In the genomic region with DNA sequence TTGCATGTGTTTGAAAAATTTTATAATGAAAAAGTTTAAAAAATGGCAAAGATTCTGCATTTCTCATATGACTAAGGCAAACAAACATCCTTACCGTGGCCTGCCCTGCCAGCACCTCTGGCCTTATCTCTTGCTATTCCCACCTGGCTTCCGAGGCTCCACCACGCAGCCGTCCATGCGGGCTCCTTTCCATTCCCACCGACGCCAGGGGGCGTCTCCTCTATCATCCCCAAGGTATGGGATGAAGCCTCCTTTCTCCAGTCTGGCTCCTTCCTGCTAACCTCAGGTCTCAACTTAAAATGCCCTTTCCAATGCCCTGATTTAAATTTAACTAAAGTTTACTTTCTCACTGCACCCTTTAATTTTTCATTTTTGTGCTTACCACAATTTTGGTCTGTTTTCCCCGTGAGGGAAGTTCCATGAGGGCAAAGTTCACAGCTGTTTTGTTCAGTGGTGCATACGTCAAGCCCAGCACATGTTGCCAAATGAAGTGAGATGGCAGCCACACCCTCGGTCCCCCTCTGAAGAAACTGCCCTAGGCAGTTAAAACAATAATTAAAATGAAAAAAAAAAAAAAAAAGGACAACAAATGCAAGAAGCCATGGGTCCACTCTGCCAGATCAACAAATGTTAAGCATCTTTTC, we compare ENCODE assay signal across 8 cellular contexts. TPM values are rescaled to one million over a fixed set of nuclear protein-coding genes. Genes with fewer than 3 reads are reported as not detected.
DNase-seq lines count a peak whose midpoint lies in the region; ATAC-seq and TF ChIP-seq lines count a peak whose summit lies in the region.

No MANE protein-coding gene starts in this region.

- CTCF ChIA-PET in activated naive CD4-positive, alpha-beta T cell treated with anti-CD3 and anti-CD28 coated beads, Interleukin-2, amount 10 ng/mL, durations not matched to agents 7 days and 5 days (lab: Charles Lee) = no interaction called here

- H3K23ac ChIP-seq in mesenchymal stem cell (ENCODE audit: low read length in 2 of 2) = no peak overlapping the region

- H3K27ac Mint-ChIP-seq in activated naive CD4-positive, alpha-beta T cell treated with anti-CD3 and anti-CD28 coated beads, Interleukin-2, amount 10 ng/mL, durations not matched to agents 7 days and 5 days = no peak overlapping the region
- H3K27ac Mint-ChIP-seq in activated naive CD4-positive, alpha-beta T cell treated with anti-CD3 and anti-CD28 coated beads, Interleukin-2, amount 50 U/mL, for 72 hours = no peak overlapping the region

- peaks cover 20% of the 10 kb centered on the region for H3K9me3 Mint-ChIP-seq in activated naive CD4-positive, alpha-beta T cell treated with anti-CD3 and anti-CD28 coated beads, Interleukin-2, amount 10 ng/mL, durations not matched to agents 7 days and 5 days
- peaks cover 16 to 21% of the 10 kb centered on the region in 2 donors for H3K9me3 Mint-ChIP-seq in activated naive CD4-positive, alpha-beta T cell treated with anti-CD3 and anti-CD28 coated beads, Interleukin-2, amount 50 U/mL, for 72 hours

- peaks cover 11% of the 10 kb centered on the region for H3K36me3 Mint-ChIP-seq in activated naive CD4-positive, alpha-beta T cell treated with anti-CD3 and anti-CD28 coated beads, Interleukin-2, amount 10 ng/mL, durations not matched to agents 7 days and 5 days
- H3K36me3 Mint-ChIP-seq in activated naive CD4-positive, alpha-beta T cell treated with anti-CD3 and anti-CD28 coated beads, Interleukin-2, amount 50 U/mL, for 72 hours = peaks cover 17% of the 10 kb centered on the region in 2 donors

- peaks cover 46% of the 10 kb centered on the region for H3K27me3 Mint-ChIP-seq in activated naive CD4-positive, alpha-beta T cell treated with anti-CD3 and anti-CD28 coated beads, Interleukin-2, amount 10 ng/mL, durations not matched to agents 7 days and 5 days

- H3K9me3 ChIP-seq in body of pancreas = no peaks in the 10 kb centered on the region
- H3K9me3 ChIP-seq in mesenchymal stem cell (ENCODE audit: control insufficient read depth, low read length) = peaks cover 17% of the 10 kb centered on the region

- H3K27ac ChIP-seq in body of pancreas (no peak overlapping the region), mesenchymal stem cell (ENCODE audit: low read length, poor library complexity, severe bottlenecking) (no peak overlapping the region)

- no peak overlapping the region for H2AFZ ChIP-seq in mesenchymal stem cell (ENCODE audit: low read depth, low read length)

- H3K18ac ChIP-seq in mesenchymal stem cell (ENCODE audit: low read depth in 1 of 2, low read length in 2 of 2) = no peak overlapping the region

- H2BK12ac ChIP-seq in mesenchymal stem cell (ENCODE audit: low read length in 2 of 2) = no peak overlapping the region

- TF ChIP-seq CTCF in body of pancreas (IDR thresholded peaks at IDR 0.05) = peak in 6 of 7 experiments; percentile 33 to 57 (median 46)

- H3K4me3 ChIP-seq in body of pancreas (no peak overlapping the region), mesenchymal stem cell (ENCODE audit: insufficient read depth in 1 of 2, low read depth in 1 of 2, low read length in 2 of 2) (no peak overlapping the region)

- no peak overlapping the region for H3K9ac ChIP-seq in mesenchymal stem cell (ENCODE audit: low read length)

- ATAC-seq in activated naive CD4-positive, alpha-beta T cell treated with anti-CD3 and anti-CD28 coated beads, Interleukin-2, amount 50 U/mL, for 72 hours = no peak
- ATAC-seq in body of pancreas (peak; percentile 50), HG03175 (IDR thresholded peaks at IDR 0.05; ENCODE audit: unreplicated experiment) (no peak), HG03108 (IDR thresholded peaks at IDR 0.05; ENCODE audit: unreplicated experiment) (no peak)

- no peak overlapping the region for H3K14ac ChIP-seq in mesenchymal stem cell (ENCODE audit: low read length in 2 of 2)

- peak; percentile 52 for DNase-seq in activated naive CD4-positive, alpha-beta T cell treated with anti-CD3 and anti-CD28 coated beads, Interleukin-2, amount 10 ng/mL, durations not matched to agents 7 days and 5 days
- DNase-seq in activated naive CD4-positive, alpha-beta T cell treated with anti-CD3 and anti-CD28 coated beads, Interleukin-2, amount 50 U/mL, for 72 hours (ENCODE audit: low spot score in 2 of 2) = no peak
- DNase-seq in NCI-H526 treated with DMSO at 0.1 percent for 48 hours (lab: John Stamatoyannopoulos, UW) = peak; percentile 60
- peak; percentile 53 to 73 (median 56) for DNase-seq in body of pancreas
- peak; percentile 8 for DNase-seq in mesenchymal stem cell
- no peak for DNase-seq in DMS79 (lab: John Stamatoyannopoulos, UW)

- no peak overlapping the region for H2BK120ac ChIP-seq in mesenchymal stem cell (ENCODE audit: low read depth, low read length)

- H3K36me3 ChIP-seq in body of pancreas (replicated peaks in 1 of 2; ENCODE audit: insufficient read depth in 1 of 2, low read depth in 2 of 2) (no peaks in the 10 kb centered on the region), mesenchymal stem cell (ENCODE audit: control insufficient read depth in 1 of 2, insufficient read depth in 2 of 2, low read depth in 1 of 2, low read length in 2 of 2) (no peaks in the 10 kb centered on the region)

- H3K4ac ChIP-seq in mesenchymal stem cell (ENCODE audit: low read depth in 1 of 2, low read length in 2 of 2) = no peak overlapping the region

- no peak overlapping the region for H4K91ac ChIP-seq in mesenchymal stem cell (ENCODE audit: low read length)

- no peaks in the 10 kb centered on the region for H3K27me3 ChIP-seq in body of pancreas
- peaks cover 4 to 49% of the 10 kb centered on the region in 2 experiments for H3K27me3 ChIP-seq in mesenchymal stem cell (ENCODE audit: control insufficient read depth in 1 of 2, insufficient read depth in 1 of 2, low read length in 2 of 2)

- no peak overlapping the region for H3K4me2 ChIP-seq in mesenchymal stem cell (ENCODE audit: low read length, poor library complexity, severe bottlenecking)

- WGBS in body of pancreas, 2 donors = 1 to 5% methylated on average over 11 of the region's 11 CpGs
- 11% methylated on average over 10 of the region's 11 CpGs for WGBS in mesenchymal stem cell

- H2BK5ac ChIP-seq in mesenchymal stem cell (ENCODE audit: low read depth, low read length, poor library complexity, severe bottlenecking) = no peak overlapping the region

- H3K4me1 Mint-ChIP-seq in activated naive CD4-positive, alpha-beta T cell treated with anti-CD3 and anti-CD28 coated beads, Interleukin-2, amount 10 ng/mL, durations not matched to agents 7 days and 5 days = peaks cover 5% of the 10 kb centered on the region

- no peak overlapping the region for H2BK15ac ChIP-seq in mesenchymal stem cell (ENCODE audit: low read depth, poor library complexity, severe bottlenecking)

- no peak overlapping the region for H2AK5ac ChIP-seq in mesenchymal stem cell (ENCODE audit: low read length, severe bottlenecking)

- intact Hi-C loops in body of pancreas (cut with DNase I) = no loop called here

- no peak overlapping the region for H4K8ac ChIP-seq in mesenchymal stem cell (ENCODE audit: low read length)

- peaks cover 6% of the 10 kb centered on the region for H3K4me1 ChIP-seq in body of pancreas
- H3K4me1 ChIP-seq in mesenchymal stem cell (ENCODE audit: control insufficient read depth, insufficient read depth, low read depth, low read length) = no peaks in the 10 kb centered on the region

- no peaks in the 10 kb centered on the region for H3K79me1 ChIP-seq in mesenchymal stem cell (replicated peaks; ENCODE audit: low read length, poor library complexity, severe bottlenecking)

- no peak for TF ChIP-seq POLR2A in body of pancreas (IDR thresholded peaks at IDR 0.05)

- H3K4me3 Mint-ChIP-seq in activated naive CD4-positive, alpha-beta T cell treated with anti-CD3 and anti-CD28 coated beads, Interleukin-2, amount 10 ng/mL, durations not matched to agents 7 days and 5 days = no peak overlapping the region

RNA-seq across cellular contexts. Expression of gene SDK2, which starts 13.3 kb away (rescaled TPM):
- 1 to 10 TPM in 1 of 2 donors, under 1 TPM in 1; 0.66 to 1.5 TPM for total RNA-seq in activated naive CD4-positive, alpha-beta T cell treated with anti-CD3 and anti-CD28 coated beads, Interleukin-2, amount 50 U/mL, for 72 hours
- total RNA-seq in body of pancreas = under 1 TPM; 0.26 to 0.33 TPM
- polyA plus RNA-seq in mesenchymal stem cell (2013, experiment 1 of 2) = 1.3 TPM
- 0.86 TPM for polyA plus RNA-seq in mesenchymal stem cell (2013, experiment 2 of 2)

Comparison
In these comparisons a context has a peak if more than half of its experiments do, and no peak if none do; other contexts are left out.
1. DNase-seq: peak in activated naive CD4-positive, alpha-beta T cell treated with anti-CD3 and anti-CD28 coated beads, Interleukin-2, amount 10 ng/mL, durations not matched to agents 7 days and 5 days (single experiment), NCI-H526 treated with DMSO at 0.1 percent for 48 hours (single experiment), body of pancreas (4 of 4) and mesenchymal stem cell (single experiment); none in activated naive CD4-positive, alpha-beta T cell treated with anti-CD3 and anti-CD28 coated beads, Interleukin-2, amount 50 U/mL, for 72 hours (0 of 2) and DMS79 (single experiment).